Comparison of ENCODE assay signal across 8 cellular contexts in the genomic region with DNA sequence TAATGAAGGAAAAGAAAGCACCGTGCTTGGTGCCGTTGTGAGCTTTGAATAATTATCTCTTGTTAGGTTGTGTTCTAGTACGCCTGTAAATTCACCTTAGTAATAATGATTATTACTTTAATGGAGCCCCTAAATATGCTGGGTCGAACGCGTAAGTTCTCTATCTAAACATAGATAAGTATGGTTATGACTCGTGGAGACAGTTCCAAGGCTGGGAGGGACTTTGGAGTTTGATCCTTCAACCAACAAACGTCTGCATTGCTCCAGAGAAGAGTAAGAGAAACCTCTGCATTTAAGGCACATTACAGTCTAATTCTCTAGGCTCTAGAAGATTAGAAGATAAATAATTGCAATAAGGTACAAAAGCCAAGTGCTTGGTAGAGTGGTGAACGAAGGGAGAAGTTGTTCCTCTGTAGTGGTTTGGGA. TPM values are rescaled to one million over a fixed set of nuclear protein-coding genes. Genes with fewer than 3 reads are reported as not detected.
DNase-seq lines count a peak whose midpoint lies in the region; ATAC-seq and TF ChIP-seq lines count a peak whose summit lies in the region.

No MANE protein-coding gene starts in this region.

- intact Hi-C loops in upper lobe of right lung (cut with DNase I) = no loop called here

- peak; percentile 6 for ATAC-seq in GM18517 (IDR thresholded peaks at IDR 0.05; ENCODE audit: unreplicated experiment)
- ATAC-seq in central memory CD8-positive, alpha-beta T cell (replicated peaks; ENCODE audit: extremely low read depth, poor library complexity, severe bottlenecking) = no peak
- ATAC-seq in upper lobe of right lung = no peak
- ATAC-seq in HG03520 (IDR thresholded peaks at IDR 0.05; ENCODE audit: unreplicated experiment) = no peak

- H3K36me3 Mint-ChIP-seq in central memory CD8-positive, alpha-beta T cell (ENCODE audit: insufficient read depth) = peaks cover 26% of the 10 kb centered on the region

- peak overlapping the region; percentile 96 for H3K27ac Mint-ChIP-seq in central memory CD8-positive, alpha-beta T cell (ENCODE audit: low read depth)

- H3K9me3 ChIP-seq in upper lobe of right lung = no peaks in the 10 kb centered on the region

- H3K4me3 Mint-ChIP-seq in central memory CD8-positive, alpha-beta T cell = peak overlapping the region; percentile 98

- DNase-seq in MV-4-11 (lab: John Stamatoyannopoulos, UW) = peak; percentile 11
- DNase-seq in central memory CD8-positive, alpha-beta T cell (ENCODE audit: low spot score in 2 of 2) = no peak
- DNase-seq in medulla oblongata (ENCODE audit: extremely low spot score) = peak; percentile 36
- no peak for DNase-seq in upper lobe of right lung
- no peak for DNase-seq in NCI-H345 treated with DMSO at 0.1 percent for 48 hours (lab: John Stamatoyannopoulos, UW; ENCODE audit: unreplicated experiment)

- no peaks in the 10 kb centered on the region for H3K27me3 ChIP-seq in ACC112 (ENCODE audit: insufficient read depth, low read length)
- H3K27me3 ChIP-seq in upper lobe of right lung = no peaks in the 10 kb centered on the region

- no peaks in the 10 kb centered on the region for H3K9me3 Mint-ChIP-seq in central memory CD8-positive, alpha-beta T cell

- H2AFZ ChIP-seq in ACC112 (ENCODE audit: low read length, unreplicated experiment) = peak overlapping the region; percentile 86

- peaks cover 30% of the 10 kb centered on the region for H3K79me2 ChIP-seq in ACC112 (ENCODE audit: control insufficient read depth, insufficient read depth, low read length, unreplicated experiment)

- H3K4me3 ChIP-seq in ACC112 (ENCODE audit: low read depth, low read length) (peak overlapping the region; percentile 88), upper lobe of right lung (peak overlapping the region; percentile 84)

- H3K27ac ChIP-seq in ACC112 (ENCODE audit: low read depth, low read length) = peak overlapping the region; percentile 92
- peak overlapping the region; percentile 91 for H3K27ac ChIP-seq in upper lobe of right lung

- no peak for TF ChIP-seq CTCF in upper lobe of right lung (IDR thresholded peaks at IDR 0.05)

- peaks cover 23% of the 10 kb centered on the region for H3K4me1 ChIP-seq in ACC112 (ENCODE audit: control insufficient read depth, insufficient read depth, low read length, unreplicated experiment)
- peaks cover 34% of the 10 kb centered on the region for H3K4me1 ChIP-seq in upper lobe of right lung

- H3K4me1 Mint-ChIP-seq in central memory CD8-positive, alpha-beta T cell = peaks cover 61% of the 10 kb centered on the region

- H3K36me3 ChIP-seq in ACC112 (ENCODE audit: insufficient read depth, low read length) = peaks cover 17% of the 10 kb centered on the region; the same call in 1 of the 2 replicates
- peaks cover 19% of the 10 kb centered on the region for H3K36me3 ChIP-seq in upper lobe of right lung

- no peaks in the 10 kb centered on the region for H3K27me3 Mint-ChIP-seq in central memory CD8-positive, alpha-beta T cell

RNA-seq across cellular contexts. Expression of gene ACOT13, which starts 0.5 kb away (rescaled TPM):
- 28.1 TPM for total RNA-seq in upper lobe of right lung

RNA-seq across cellular contexts. Expression of gene TDP2, which starts 0.7 kb away (rescaled TPM):
- total RNA-seq in upper lobe of right lung = 42.3 TPM

RNA-seq across cellular contexts. Expression of gene KIAA0319, which starts 21.4 kb away (rescaled TPM):
- 1.1 TPM for total RNA-seq in upper lobe of right lung

RNA-seq across cellular contexts. Expression of gene C6orf62, which starts 51.6 kb away (rescaled TPM):
- 120 TPM for total RNA-seq in upper lobe of right lung

Comparison
In these comparisons a context has a peak if more than half of its experiments do, and no peak if none do; other contexts are left out.
1. DNase-seq: peak in MV-4-11 (single experiment) and medulla oblongata (single experiment); none in central memory CD8-positive, alpha-beta T cell (0 of 2), upper lobe of right lung (single experiment) and NCI-H345 treated with DMSO at 0.1 percent for 48 hours (single experiment).